8 cellular contexts compared by ENCODE assay signal in genomic region chr11:13928566-13929251, GRCh38. TPM values are rescaled to one million over a fixed set of nuclear protein-coding genes. Genes with fewer than 3 reads are reported as not detected.
DNase-seq lines count a peak whose midpoint lies in the region; ATAC-seq and TF ChIP-seq lines count a peak whose summit lies in the region.

No MANE protein-coding gene starts in this region.

- no peak for TF ChIP-seq CTCF in retinal pigment epithelial cell (conservative IDR thresholded peaks at IDR 0.05; ENCODE audit: low read depth, low read length)

- DNase-seq in H4 (ENCODE audit: low spot score) (peak; percentile 88), NCI-H524 (lab: John Stamatoyannopoulos, UW) (peak; percentile 54 to 75), epithelial cell of prostate (ENCODE audit: low read depth, low spot score) (peak; percentile 40), retinal pigment epithelial cell (ENCODE audit: low read depth) (peak; percentile 67), NCI-H187 (lab: John Stamatoyannopoulos, UW) (no peak), anterior cingulate cortex (lab: John Stamatoyannopoulos, UW) (no peak)

- H3K4me3 ChIP-seq in retinal pigment epithelial cell (ENCODE audit: low read length): no peak overlapping the region

- ATAC-seq in GM21825 (IDR thresholded peaks at IDR 0.05; ENCODE audit: unreplicated experiment) (no peak), HG02840 (IDR thresholded peaks at IDR 0.05; ENCODE audit: low FRiP score, unreplicated experiment) (no peak)

- no peak overlapping the region for H3K27ac ChIP-seq in epithelial cell of prostate

RNA-seq across cellular contexts. Expression of gene SPON1, which starts 33.8 kb away (rescaled TPM):
- 0.14 TPM in 1 of 2 replicates, not detected in the other for total RNA-seq in H4 (2014; rRNA removed; shearing (Covaris generic))

Comparison
In these comparisons a context has a peak if more than half of its experiments do, and no peak if none do; other contexts are left out.
1. DNase-seq: peak in H4 (single experiment), NCI-H524 (2 of 2), epithelial cell of prostate (single experiment) and retinal pigment epithelial cell (single experiment); none in NCI-H187 (0 of 2) and anterior cingulate cortex (0 of 58).